21 cellular contexts compared by ENCODE assay signal in genomic region chr16:54199486-54200160, GRCh38.
DNase-seq lines count a peak whose midpoint lies in the region; ATAC-seq, FAIRE-seq and TF ChIP-seq lines count a peak whose summit lies in the region.
"Had no signal": no experiment of that assay in that cellular context is flagged by ENCODE, and none has a peak within 500 bp of the region (broad histone marks: within the 10 kb centered on the region; RNA-seq: fewer than 3 reads in every experiment).

No MANE protein-coding gene starts in this region.

- H3K18ac ChIP-seq in neuronal stem cell (ENCODE audit: low read length), result peak overlapping the region; percentile 39
- H3K18ac ChIP-seq in trophoblast cell (ENCODE audit: low read length), result no peak overlapping the region

- H2BK120ac ChIP-seq in neuronal stem cell (ENCODE audit: low read depth, low read length) (no peak overlapping the region), trophoblast cell (ENCODE audit: insufficient read depth, low read length, poor library complexity) (no peak overlapping the region)

- intact Hi-C loops in HepG2 (cut with micrococcal nuclease; ENCODE audit: unreplicated experiment), result no loop called here
- intact Hi-C loops in right lobe of liver (cut with DNase I), result no loop called here

- FAIRE-seq in HepG2 (lab: Jason Lieb, UNC), result no peak
- FAIRE-seq: A549, D721Med, G401.6, GM12891, GM18507, H54, HTR-8/SVneo had no signal

- H3K4me1 ChIP-seq in HepG2 (ENCODE audit: insufficient read depth, low read length), result peaks cover 36% of the 10 kb centered on the region
- H3K4me1 ChIP-seq in right lobe of liver, result no peaks in the 10 kb centered on the region
- H3K4me1 ChIP-seq in neuronal stem cell (ENCODE audit: control insufficient read depth in 2 of 2, insufficient read depth in 1 of 2, low read depth in 1 of 2, low read length in 2 of 2), result peaks cover 3 to 6% of the 10 kb centered on the region in 2 donors
- no peaks in the 10 kb centered on the region for H3K4me1 ChIP-seq in trophoblast cell (ENCODE audit: control insufficient read depth in 1 of 2, insufficient read depth in 2 of 2, low read length in 2 of 2)
- H3K4me1 ChIP-seq: A549, Caco-2 had no signal

- in situ Hi-C loops in HepG2 (cut with HindIII; ENCODE audit: extremely low pct_ligation_motif_present, low pct_unique_long_range_greater_than_20kb), result loop anchor here (25.0 kb wide), 1 partner anchor 437 kb away; no protein-coding TSS in a partner anchor
- in situ Hi-C loops in GM13976 (cut with MboI; ENCODE audit: low sequenced_read_pairs, unreplicated experiment), result no loop called here

- no peak for TF ChIP-seq RAD21 in HepG2 (CRISPR knock-in tag; IDR thresholded peaks at IDR 0.05)

- CTCF ChIA-PET in HepG2 (lab: Yijun Ruan, JAX; ENCODE audit: low intra/inter-chr PET ratio, low total read pairs), result no interaction called here

- H3K27me3 ChIP-seq in HepG2 (ENCODE audit: control insufficient read depth in 1 of 2, insufficient read depth in 2 of 2, low read length in 2 of 2) (peaks cover 2% of the 10 kb centered on the region in 2 experiments; a peak in 2 of 5 replicates), right lobe of liver (no peaks in the 10 kb centered on the region), neuronal stem cell (ENCODE audit: control insufficient read depth in 3 of 3, insufficient read depth in 3 of 3, low read depth in 1 of 3, low read length in 3 of 3) (peaks cover 0 to 4% (median 0%) of the 10 kb centered on the region in 3 experiments), trophoblast cell (ENCODE audit: insufficient read depth, low read length) (no peaks in the 10 kb centered on the region)

- H3K79me2 ChIP-seq in HepG2 (ENCODE audit: insufficient read depth, low read length) (no peaks in the 10 kb centered on the region), trophoblast cell (ENCODE audit: control insufficient read depth, insufficient read depth, low read length, poor library complexity) (no peaks in the 10 kb centered on the region)

- WGBS in HepG2 (ENCODE audit: low lambda C conversion rate), result 79% methylated on average over 18 of the region's 19 CpGs
- WGBS in right lobe of liver (ENCODE audit: insufficient coverage, low coverage, low lambda C conversion rate, missing lambda C conversion rate), result 61% methylated on average over 7 of the region's 19 CpGs
- no CpG with 5 or more reads among the region's 19 CpGs for WGBS in neuronal stem cell (ENCODE audit: extremely low coverage in 2 of 2, insufficient read length in 2 of 2, insufficient replicate concordance in 1 of 2), 2 donors
- no CpG with 5 or more reads among the region's 19 CpGs for WGBS in trophoblast cell (ENCODE audit: extremely low coverage, insufficient coverage, insufficient read length)

- no peak overlapping the region for H2BK5ac ChIP-seq in neuronal stem cell (ENCODE audit: low read length)
- no peak overlapping the region for H2BK5ac ChIP-seq in trophoblast cell (ENCODE audit: low read depth, low read length, poor library complexity)

- H3K9ac ChIP-seq in HepG2 (ENCODE audit: insufficient read depth, low read depth, low read length), result no peak overlapping the region
- no peak overlapping the region for H3K9ac ChIP-seq in neuronal stem cell (ENCODE audit: low read depth, low read length, poor library complexity)
- H3K9ac ChIP-seq in trophoblast cell (ENCODE audit: low read length), result no peak overlapping the region

- no TSS peak for BruUV-seq in HepG2 (replicated peaks; lab: Mats Ljungman, UMichigan)

- DNase-seq in NCI-H82 (lab: John Stamatoyannopoulos, UW), result peak; percentile 28
- DNase-seq in NCI-H82 treated with DMSO at 0.1 percent for 48 hours (lab: John Stamatoyannopoulos, UW; ENCODE audit: unreplicated experiment), result no peak
- peak; percentile 39 for DNase-seq in HepG2 (ENCODE audit: low spot score)
- DNase-seq in right lobe of liver, result no peak
- no peak for DNase-seq in neuronal stem cell (ENCODE audit: low spot score)
- DNase-seq in GM13976 (ENCODE audit: low spot score), result no peak
- no peak for DNase-seq in trophoblast cell
- DNase-seq: AML-193; Caco-2; CD4-positive, alpha-beta T cell; HCEC 1CT had no signal

- TF ChIP-seq CTCF in HepG2 (CRISPR knock-in tag; IDR thresholded peaks at IDR 0.05) (no peak), right lobe of liver (IDR thresholded peaks at IDR 0.05) (no peak), GM13976 (IDR thresholded peaks at IDR 0.05; ENCODE audit: borderline replicate concordance, control extremely low read depth, extremely low read depth, insufficient read depth, missing control alignments) (no peak)

- TF ChIP-seq EP300 in HepG2 (IDR thresholded peaks at IDR 0.05; ENCODE audit: low read depth in 2 of 2, low read length in 2 of 2) (no peak), HepG2 (CRISPR knock-in tag; IDR thresholded peaks at IDR 0.05; ENCODE audit: borderline replicate concordance) (no peak)

- peak overlapping the region; percentile 28 for H2BK15ac ChIP-seq in neuronal stem cell (ENCODE audit: low read length)

- no peak overlapping the region for H3K4me3 ChIP-seq in HepG2 (replicated peaks in 1 of 3; ENCODE audit: insufficient read depth in 1 of 3, low read depth in 2 of 3, low read length in 3 of 3)
- no peak overlapping the region for H3K4me3 ChIP-seq in right lobe of liver
- H3K4me3 ChIP-seq in neuronal stem cell (ENCODE audit: low read length in 2 of 2), result no peak overlapping the region
- no peak overlapping the region for H3K4me3 ChIP-seq in trophoblast cell (ENCODE audit: low read depth, low read length)
- H3K4me3 ChIP-seq: A549, GM23338 had no signal

- ATAC-seq in HepG2 (no peak), right lobe of liver (no peak)
- ATAC-seq: A549, GM23338 had no signal

- no peaks in the 10 kb centered on the region for H3K36me3 ChIP-seq in HepG2 (replicated peaks in 1 of 2; ENCODE audit: control insufficient read depth in 1 of 2, insufficient read depth in 2 of 2, low read length in 2 of 2)
- H3K36me3 ChIP-seq in right lobe of liver, result no peaks in the 10 kb centered on the region
- H3K36me3 ChIP-seq in neuronal stem cell (replicated peaks in 1 of 2; ENCODE audit: control insufficient read depth in 2 of 2, insufficient read depth in 2 of 2, low read length in 2 of 2), result no peaks in the 10 kb centered on the region
- no peaks in the 10 kb centered on the region for H3K36me3 ChIP-seq in trophoblast cell (ENCODE audit: control insufficient read depth in 1 of 2, insufficient read depth in 2 of 2, low read length in 2 of 2)

- H4K91ac ChIP-seq in neuronal stem cell (ENCODE audit: low read depth, low read length, poor library complexity) (no peak overlapping the region), trophoblast cell (ENCODE audit: low read depth, low read length) (no peak overlapping the region)

- no peaks in the 10 kb centered on the region for H4K20me1 ChIP-seq in HepG2 (ENCODE audit: insufficient read depth, low read length)

- no peak for TF ChIP-seq POLR2A in HepG2 (IDR thresholded peaks at IDR 0.05; ENCODE audit: insufficient read depth in 1 of 2, low read depth in 2 of 2, low read length in 2 of 2)
- no peak for TF ChIP-seq POLR2A in right lobe of liver (IDR thresholded peaks at IDR 0.05)

- no peak overlapping the region for H4K8ac ChIP-seq in neuronal stem cell (ENCODE audit: low read depth, low read length)
- H4K8ac ChIP-seq in trophoblast cell (ENCODE audit: low read depth, low read length), result no peak overlapping the region

- H3K79me1 ChIP-seq in neuronal stem cell (ENCODE audit: low read depth, low read length), result no peaks in the 10 kb centered on the region
- H3K79me1 ChIP-seq in trophoblast cell (ENCODE audit: low read length), result no peaks in the 10 kb centered on the region

- H4K12ac ChIP-seq in trophoblast cell (ENCODE audit: low read depth, low read length), result no peak overlapping the region

- H3K9me3 ChIP-seq in HepG2 (ENCODE audit: low read length) (no peaks in the 10 kb centered on the region), right lobe of liver (no peaks in the 10 kb centered on the region), neuronal stem cell (replicated peaks in 1 of 2; ENCODE audit: control insufficient read depth in 2 of 2, insufficient read depth in 1 of 2, low read depth in 1 of 2, low read length in 2 of 2) (no peaks in the 10 kb centered on the region), trophoblast cell (ENCODE audit: insufficient read depth, low read depth, low read length) (no peaks in the 10 kb centered on the region)
- H3K9me3 ChIP-seq: A549, Caco-2 had no signal

- H2AK5ac ChIP-seq in neuronal stem cell (ENCODE audit: low read depth, low read length), result no peak overlapping the region
- no peak overlapping the region for H2AK5ac ChIP-seq in trophoblast cell (ENCODE audit: low read length)

- H3K23ac ChIP-seq in neuronal stem cell (ENCODE audit: low read depth, low read length, poor library complexity), result no peak overlapping the region
- no peak overlapping the region for H3K23ac ChIP-seq in trophoblast cell (ENCODE audit: low read length)

- H3K27ac ChIP-seq in HepG2 (ENCODE audit: extremely low read length, insufficient read depth, low read length), result no peak overlapping the region
- H3K27ac ChIP-seq in right lobe of liver, result no peak overlapping the region
- no peak overlapping the region for H3K27ac ChIP-seq in neuronal stem cell (replicated peaks; ENCODE audit: low read length)
- no peak overlapping the region for H3K27ac ChIP-seq in trophoblast cell (ENCODE audit: low read depth, low read length)
- H3K27ac ChIP-seq: 22Rv1, A549, C4-2B had no signal

- no peak overlapping the region for H2AFZ ChIP-seq in HepG2 (ENCODE audit: low read length)
- H2AFZ ChIP-seq in neuronal stem cell (ENCODE audit: low read length), result no peak overlapping the region
- no peak overlapping the region for H2AFZ ChIP-seq in trophoblast cell (ENCODE audit: insufficient read depth, low read length, poor library complexity)

- no peak overlapping the region for H2BK12ac ChIP-seq in neuronal stem cell (ENCODE audit: low read length)
- no peak overlapping the region for H2BK12ac ChIP-seq in trophoblast cell (ENCODE audit: low read length)

- POLR2A ChIA-PET in HepG2 (lab: Yijun Ruan, JAX), result no interaction called here

- no peak overlapping the region for H3K4ac ChIP-seq in neuronal stem cell (ENCODE audit: low read length)
- H3K4ac ChIP-seq in trophoblast cell (ENCODE audit: low read depth, low read length), result no peak overlapping the region

- H3K4me2 ChIP-seq in HepG2 (ENCODE audit: low read depth, low read length), result no peak overlapping the region
- H3K4me2 ChIP-seq in neuronal stem cell (ENCODE audit: insufficient read depth, low read length, poor library complexity, severe bottlenecking), result no peak overlapping the region
- H3K4me2 ChIP-seq in trophoblast cell (ENCODE audit: low read length), result no peak overlapping the region
- H3K4me2 ChIP-seq: A549, GM23338 had no signal

- H3K14ac ChIP-seq in neuronal stem cell (ENCODE audit: low read length) (no peak overlapping the region), trophoblast cell (ENCODE audit: low read length) (no peak overlapping the region)

Comparison
In these comparisons a context has a peak if more than half of its experiments do, and no peak if none do; other contexts are left out.
1. DNase-seq: peak in NCI-H82 (single experiment) and HepG2 (single experiment); none in NCI-H82 treated with DMSO at 0.1 percent for 48 hours (single experiment), right lobe of liver (0 of 3), neuronal stem cell (single experiment), GM13976 (single experiment) and trophoblast cell (0 of 2).